17 cellular contexts compared by ENCODE assay signal in the genomic region with DNA sequence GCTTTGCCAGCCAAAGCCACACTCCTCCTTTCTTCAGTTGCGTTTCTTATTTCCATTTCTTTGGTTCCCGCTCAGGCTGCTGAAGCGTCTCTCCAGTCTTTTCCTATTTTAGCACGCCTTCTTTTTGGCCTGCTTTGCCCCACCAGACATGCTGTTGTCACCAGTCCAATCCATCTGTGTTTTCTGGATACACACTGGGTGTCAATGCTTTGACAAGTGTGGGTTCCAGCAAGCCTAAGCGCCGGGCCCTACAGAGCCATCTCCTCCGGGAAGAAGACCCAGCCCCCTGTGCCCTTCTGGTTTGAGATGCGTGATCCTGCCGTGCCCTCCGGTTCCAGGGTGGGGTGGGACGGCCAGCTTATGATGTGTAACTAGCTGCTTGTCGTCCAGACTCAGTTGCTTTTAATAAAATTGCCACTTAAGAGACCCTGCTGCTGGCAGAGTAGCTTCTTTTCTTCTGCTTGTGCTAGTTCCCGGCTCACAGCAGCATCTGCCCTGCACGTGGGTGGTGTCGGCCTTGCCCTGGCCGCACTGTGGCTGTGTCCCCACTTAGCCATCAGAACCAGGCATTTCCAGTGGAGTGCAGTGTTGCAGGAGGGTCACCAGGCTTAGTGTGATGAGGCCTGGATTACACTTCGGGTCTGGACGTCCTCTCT. TPM values are rescaled to one million over a fixed set of nuclear protein-coding genes. Genes with fewer than 3 reads are reported as not detected.
DNase-seq lines count a peak whose midpoint lies in the region; ATAC-seq lines count a peak whose summit lies in the region.
"Had no signal": no experiment of that assay in that cellular context is flagged by ENCODE, and none has a peak within 500 bp of the region (broad histone marks: within the 10 kb centered on the region; RNA-seq: fewer than 3 reads in every experiment).

No MANE protein-coding gene starts in this region.

- H3K27me3 Mint-ChIP-seq in CD4-positive, alpha-beta memory T cell: peaks cover 14 to 33% of the 10 kb centered on the region in 2 donors

- CTCF ChIA-PET in CD4-positive, alpha-beta memory T cell (lab: Charles Lee; ENCODE audit: partially characterized antibody): interaction anchor here (0.9 kb wide), 1 partner anchor 30 kb away, joined by 3 read pairs; no protein-coding TSS in a partner anchor

- no peak overlapping the region for H3K27ac Mint-ChIP-seq in CD4-positive, alpha-beta memory T cell
- H3K27ac Mint-ChIP-seq: CD14-positive monocyte had no signal

- no peaks in the 10 kb centered on the region for H3K9me3 Mint-ChIP-seq in CD4-positive, alpha-beta memory T cell

- H3K4me3 ChIP-seq in CD4-positive, alpha-beta memory T cell (ENCODE audit: low read length in 2 of 2): no peak overlapping the region
- H3K4me3 ChIP-seq: PC-9 had no signal

- H3K4me1 ChIP-seq in CD4-positive, alpha-beta memory T cell (ENCODE audit: insufficient read depth, low read length): peaks cover 19% of the 10 kb centered on the region
- H3K4me1 ChIP-seq: Caco-2 had no signal

- in situ Hi-C loops in G401 (cut with HindIII; ENCODE audit: low sequenced_read_pairs): no loop called here

- peaks cover 17% of the 10 kb centered on the region for H3K27me3 ChIP-seq in CD4-positive, alpha-beta memory T cell (ENCODE audit: insufficient read depth, low read length)

- ATAC-seq in GM21367 (IDR thresholded peaks at IDR 0.05; ENCODE audit: unreplicated experiment): no peak

- H3K4me3 Mint-ChIP-seq in CD4-positive, alpha-beta memory T cell: no peak overlapping the region
- H3K4me3 Mint-ChIP-seq: CD14-positive monocyte had no signal

- H3K4me1 Mint-ChIP-seq in CD4-positive, alpha-beta memory T cell: peaks cover 13 to 34% (median 27%) of the 10 kb centered on the region in 4 donors
- H3K4me1 Mint-ChIP-seq: CD14-positive monocyte had no signal

- POLR2A ChIA-PET in CD4-positive, alpha-beta memory T cell (lab: Charles Lee; ENCODE audit: partially characterized antibody): no interaction called here

- H3K27ac ChIP-seq in CD4-positive, alpha-beta memory T cell (ENCODE audit: low read depth, low read length): no peak overlapping the region
- H3K27ac ChIP-seq: PC-9 had no signal

- intact Hi-C loops in CD4-positive, alpha-beta memory T cell (cut with micrococcal nuclease): no loop called here

- H3K9me3 ChIP-seq in CD4-positive, alpha-beta memory T cell (ENCODE audit: control insufficient read depth in 1 of 2, low read length in 2 of 2): no peaks in the 10 kb centered on the region
- H3K9me3 ChIP-seq: Caco-2 had no signal

- H3K36me3 Mint-ChIP-seq in CD4-positive, alpha-beta memory T cell: no peaks in the 10 kb centered on the region
- H3K36me3 Mint-ChIP-seq: CD14-positive monocyte had no signal

- H3K36me3 ChIP-seq in CD4-positive, alpha-beta memory T cell (ENCODE audit: insufficient read depth, low read length): no peaks in the 10 kb centered on the region

- DNase-seq in G401 (ENCODE audit: low spot score) (peak; percentile 80), cerebellum (ENCODE audit: low spot score) (peak; percentile 72), hippocampal formation (lab: John Stamatoyannopoulos, UW) (peak; percentile 14 to 46), occipital lobe (lab: John Stamatoyannopoulos, UW) (peak; percentile 20), HPDE6-E6E7 (ENCODE audit: extremely low spot score) (no peak), HK-2 (ENCODE audit: unreplicated experiment) (no peak)
- DNase-seq in CD4-positive, alpha-beta memory T cell: no peak
- DNase-seq: Caco-2, KBM-7, NCI-H1048, NCI-H146, NCI-H2107, NCI-H226, NCI-H774, PC-9 had no signal

RNA-seq across cellular contexts. Expression of gene EML1, which starts 29.7 kb away (rescaled TPM):
- 19.2 and 23.5 TPM in 2 replicates for total RNA-seq in G401 (2014; rRNA removed; shearing (Covaris generic))
- total RNA-seq in cerebellum: 26.8 TPM
- total RNA-seq in occipital lobe: 137 TPM
- under 1 TPM; 0.22 to 0.23 TPM for total RNA-seq in CD4-positive, alpha-beta memory T cell
- polyA plus RNA-seq in CD4-positive, alpha-beta memory T cell: not detected
- polyA plus RNA-seq: CD14-positive monocyte had no signal

Comparison
In these comparisons a context has a peak if more than half of its experiments do, and no peak if none do; other contexts are left out.
1. DNase-seq: peak in G401 (single experiment), cerebellum (single experiment), hippocampal formation (2 of 2) and occipital lobe (single experiment); none in CD4-positive, alpha-beta memory T cell (0 of 5), HPDE6-E6E7 (single experiment) and HK-2 (single experiment).
2. RNA of gene EML1, which starts 29.7 kb away (total RNA-seq): 137 TPM in occipital lobe (single experiment), 26.8 TPM in cerebellum (single experiment) and 19.2 to 23.5 TPM in G401; 0.22 to 0.23 TPM in CD4-positive, alpha-beta memory T cell; every median in the first group is over 10 times any median in the second.